In the genomic region with DNA sequence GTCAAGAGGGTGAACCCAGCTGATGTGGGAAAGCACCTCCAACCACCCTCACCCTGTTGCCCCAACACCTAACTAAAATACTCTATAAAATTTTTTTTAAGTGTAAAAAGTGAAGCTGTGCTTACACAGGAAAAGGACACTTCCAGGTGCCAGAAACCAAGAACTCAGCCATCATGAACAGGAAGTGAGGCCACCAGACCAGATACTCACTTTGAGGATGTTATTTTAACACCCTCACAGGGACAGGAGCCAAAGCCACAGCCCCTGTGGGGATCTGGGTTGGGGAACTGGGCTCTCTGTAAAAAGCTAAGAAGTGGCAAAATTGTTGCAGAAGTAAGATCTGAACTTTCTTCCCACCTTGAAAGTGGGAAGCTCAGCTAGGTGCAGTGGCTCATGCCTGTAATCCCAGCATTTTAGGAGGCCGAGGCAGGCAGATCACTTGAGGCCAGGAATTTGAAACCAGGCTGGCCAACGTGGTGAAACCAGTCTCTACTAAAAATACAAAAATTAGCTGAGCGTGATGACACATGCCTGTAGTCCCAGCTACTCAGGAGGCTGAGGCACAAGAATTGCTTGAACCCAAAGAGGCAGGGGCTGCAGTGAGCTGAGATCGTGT, we compare ENCODE assay signal across 8 cellular contexts. TPM values are rescaled to one million over a fixed set of nuclear protein-coding genes. Genes with fewer than 3 reads are reported as not detected.
A peak's percentile ranks its signal among the peaks of the same experiment; 100 is the strongest.
DNase-seq lines count a peak whose midpoint lies in the region; ATAC-seq and TF ChIP-seq lines count a peak whose summit lies in the region.

No MANE protein-coding gene starts in this region.

- TF ChIP-seq CTCF in mucosa of descending colon (IDR thresholded peaks at IDR 0.05), result no peak

- POLR2A ChIA-PET in activated CD8-positive, alpha-beta T cell treated with anti-CD3 and anti-CD28 coated beads, Interleukin-2, amount 10 ng/mL, durations not matched to agents 7 days and 5 days (lab: Charles Lee), result interaction anchor here (0.8 to 1.5 kb wide), 5 partner anchors 8 to 42 kb away, joined by 3 to 6 read pairs (median 3); partner anchors contain the start of gene BCR

- intact Hi-C loops in mucosa of descending colon (cut with DNase I, micrococcal nuclease), result loop anchor here in 1 of 2 donors (10.0 kb wide), 1 partner anchor 63 kb away; the partner anchor contains the start of gene GNAZ

- peaks cover 11% of the 10 kb centered on the region for H3K4me1 ChIP-seq in mucosa of descending colon (ENCODE audit: low read depth)

- ATAC-seq in GM18505 (IDR thresholded peaks at IDR 0.05; ENCODE audit: unreplicated experiment) (peak; percentile 36), HG03196 (IDR thresholded peaks at IDR 0.05; ENCODE audit: unreplicated experiment) (peak; percentile 32), mucosa of descending colon (peak; percentile 19), GM18858 (IDR thresholded peaks at IDR 0.05; ENCODE audit: unreplicated experiment) (no peak), GM18519 (IDR thresholded peaks at IDR 0.05; ENCODE audit: low FRiP score, unreplicated experiment) (no peak)
- peak; percentile 38 for ATAC-seq in activated CD8-positive, alpha-beta T cell treated with anti-CD3 and anti-CD28 coated beads, Interleukin-2, amount 10 ng/mL, durations not matched to agents 7 days and 5 days

- peak overlapping the region; percentile 98 for H3K27ac Mint-ChIP-seq in activated CD8-positive, alpha-beta T cell treated with anti-CD3 and anti-CD28 coated beads, Interleukin-2, amount 10 ng/mL, durations not matched to agents 7 days and 5 days

- no peaks in the 10 kb centered on the region for H3K36me3 Mint-ChIP-seq in activated CD8-positive, alpha-beta T cell treated with anti-CD3 and anti-CD28 coated beads, Interleukin-2, amount 10 ng/mL, durations not matched to agents 7 days and 5 days (ENCODE audit: low read depth)

- peak overlapping the region; percentile 62 for H3K4me3 Mint-ChIP-seq in activated CD8-positive, alpha-beta T cell treated with anti-CD3 and anti-CD28 coated beads, Interleukin-2, amount 10 ng/mL, durations not matched to agents 7 days and 5 days

- no peaks in the 10 kb centered on the region for H3K27me3 Mint-ChIP-seq in activated CD8-positive, alpha-beta T cell treated with anti-CD3 and anti-CD28 coated beads, Interleukin-2, amount 10 ng/mL, durations not matched to agents 7 days and 5 days (ENCODE audit: low read depth)

- H3K4me1 Mint-ChIP-seq in activated CD8-positive, alpha-beta T cell treated with anti-CD3 and anti-CD28 coated beads, Interleukin-2, amount 10 ng/mL, durations not matched to agents 7 days and 5 days (ENCODE audit: low read depth), result peaks cover 62% of the 10 kb centered on the region

- peak; percentile 75 for DNase-seq in activated CD8-positive, alpha-beta T cell treated with anti-CD3 and anti-CD28 coated beads, Interleukin-2, amount 10 ng/mL, durations not matched to agents 7 days and 5 days
- DNase-seq in mucosa of descending colon (peak in 1 of 3 donors; percentile 47), HPDE6-E6E7 (ENCODE audit: extremely low spot score) (no peak), NCI-H1105 treated with DMSO at 0.1 percent for 48 hours (lab: John Stamatoyannopoulos, UW) (no peak)

- H3K9me3 Mint-ChIP-seq in activated CD8-positive, alpha-beta T cell treated with anti-CD3 and anti-CD28 coated beads, Interleukin-2, amount 10 ng/mL, durations not matched to agents 7 days and 5 days (ENCODE audit: insufficient read depth), result no peaks in the 10 kb centered on the region

- no peaks in the 10 kb centered on the region for H3K9me3 ChIP-seq in mucosa of descending colon

- no peak overlapping the region for H3K4me3 ChIP-seq in mucosa of descending colon

- CTCF ChIA-PET in activated CD8-positive, alpha-beta T cell treated with anti-CD3 and anti-CD28 coated beads, Interleukin-2, amount 10 ng/mL, durations not matched to agents 7 days and 5 days (lab: Charles Lee), result interaction anchor here (0.9 to 2.2 kb wide), 13 partner anchors 10 to 289 kb away, joined by 3 to 16 read pairs (median 5); no protein-coding TSS in a partner anchor

- TF ChIP-seq POLR2A in GM18505 (IDR thresholded peaks at IDR 0.05; ENCODE audit: borderline replicate concordance, extremely low read depth, insufficient read depth, insufficient read length), result peak; percentile 14

- H3K36me3 ChIP-seq in mucosa of descending colon (ENCODE audit: low read depth), result no peaks in the 10 kb centered on the region

RNA-seq across cellular contexts. Expression of gene RSPH14, which starts 3.8 kb away (rescaled TPM):
- under 1 TPM; 0.21 to 0.31 TPM for total RNA-seq in activated CD8-positive, alpha-beta T cell treated with anti-CD3 and anti-CD28 coated beads, Interleukin-2, amount 10 ng/mL, durations not matched to agents 7 days and 5 days
- under 1 TPM in 2 of 3 donors, not detected in 1; 0.54 to 0.58 TPM for total RNA-seq in mucosa of descending colon

RNA-seq across cellular contexts. Expression of gene RAB36, which starts 7.3 kb away (rescaled TPM):
- 1 to 10 TPM in 1 of 2 experiments, under 1 TPM in 1; 0.79 to 1.0 TPM for total RNA-seq in activated CD8-positive, alpha-beta T cell treated with anti-CD3 and anti-CD28 coated beads, Interleukin-2, amount 10 ng/mL, durations not matched to agents 7 days and 5 days
- total RNA-seq in mucosa of descending colon, result 1 to 10 TPM; 1.0 to 6.4 (median 1.2) TPM

RNA-seq across cellular contexts. Expression of gene BCR, which starts 42.3 kb away (rescaled TPM):
- 10 to 100 TPM; 31.1 to 31.9 TPM for total RNA-seq in activated CD8-positive, alpha-beta T cell treated with anti-CD3 and anti-CD28 coated beads, Interleukin-2, amount 10 ng/mL, durations not matched to agents 7 days and 5 days
- total RNA-seq in mucosa of descending colon, result 10 to 100 TPM; 43.6 to 56.0 (median 49.5) TPM

Comparison
In these comparisons a context has a peak if more than half of its experiments do, and no peak if none do; other contexts are left out.
1. ATAC-seq: peak in GM18505 (single experiment), HG03196 (single experiment), activated CD8-positive, alpha-beta T cell treated with anti-CD3 and anti-CD28 coated beads, Interleukin-2, amount 10 ng/mL, durations not matched to agents 7 days and 5 days (single experiment) and mucosa of descending colon (single experiment); none in GM18858 (single experiment) and GM18519 (single experiment).